Comparison of ENCODE assay signal across 28 cellular contexts in the genomic region with DNA sequence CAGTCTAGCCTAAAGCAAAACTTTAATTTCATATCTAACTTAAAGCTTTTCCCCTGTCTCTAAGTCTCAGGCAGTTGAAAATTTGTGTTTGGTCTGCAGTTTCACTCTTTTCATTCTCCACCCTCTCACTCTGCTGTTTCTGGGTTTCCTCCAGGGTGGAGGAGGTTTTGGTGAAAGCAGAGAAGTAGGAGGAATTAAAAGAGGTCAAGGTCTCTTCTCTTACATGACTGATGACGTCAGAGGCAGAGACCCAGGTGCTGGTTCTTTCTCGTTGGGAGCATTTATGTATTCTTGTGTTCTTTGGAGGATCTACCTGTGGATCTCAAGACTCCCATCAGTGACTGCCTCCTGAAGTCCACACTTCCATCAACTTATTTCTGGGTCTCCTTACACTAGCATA. TPM values are rescaled to one million over a fixed set of nuclear protein-coding genes. Genes with fewer than 3 reads are reported as not detected.
A peak's percentile ranks its signal among the peaks of the same experiment; 100 is the strongest.
DNase-seq lines count a peak whose midpoint lies in the region; ATAC-seq, FAIRE-seq and TF ChIP-seq lines count a peak whose summit lies in the region.
"Had no signal": no experiment of that assay in that cellular context is flagged by ENCODE, and none has a peak within 500 bp of the region (broad histone marks: within the 10 kb centered on the region; RNA-seq: fewer than 3 reads in every experiment).

No MANE protein-coding gene starts in this region.

- H3K9ac ChIP-seq in HepG2 (ENCODE audit: insufficient read depth, low read depth, low read length) (no peak overlapping the region), MM.1S (ENCODE audit: low read length) (no peak overlapping the region)
- H3K9ac ChIP-seq: BLaER1 had no signal

- H3K4me1 Mint-ChIP-seq in T-helper 17 cell: peaks cover 28% of the 10 kb centered on the region

- TF ChIP-seq POLR2A in HepG2 (IDR thresholded peaks at IDR 0.05; ENCODE audit: insufficient read depth in 1 of 2, low read depth in 2 of 2, low read length in 2 of 2): no peak
- TF ChIP-seq POLR2A in right lobe of liver (IDR thresholded peaks at IDR 0.05): no peak

- no peaks in the 10 kb centered on the region for H3K27me3 Mint-ChIP-seq in T-helper 17 cell
- H3K27me3 Mint-ChIP-seq: CD4-positive, alpha-beta memory T cell; CD4-positive, CD25-positive, alpha-beta regulatory T cell had no signal

- DNase-seq in HepG2 (ENCODE audit: low spot score) (no peak), right lobe of liver (no peak), MM.1S (peak; percentile 53), T-helper 17 cell (no peak), foreskin fibroblast (no peak), HuH-7.5 (ENCODE audit: low spot score) (no peak)
- DNase-seq: 8988T; ACHN; BE2C; C1 segment of cervical spinal cord; CD4-positive, alpha-beta memory T cell; CD4-positive, CD25-positive, alpha-beta regulatory T cell; CD8-positive, alpha-beta memory T cell; COR-L47; DMS 273 treated with DMSO at 0.1 percent for 48 hours; DMS153; DMS53; DMS79; DND-41; EL; GDM1 had no signal

- CTCF ChIA-PET in HepG2 (lab: Yijun Ruan, JAX; ENCODE audit: low intra/inter-chr PET ratio, low total read pairs): no interaction called here

- no peak for ATAC-seq in HepG2
- ATAC-seq in right lobe of liver: no peak
- ATAC-seq in T-helper 17 cell: no peak
- ATAC-seq in HG02840 (IDR thresholded peaks at IDR 0.05; ENCODE audit: low FRiP score, unreplicated experiment): no peak
- ATAC-seq: GM12878 had no signal

- POLR2A ChIA-PET in HepG2 (lab: Yijun Ruan, JAX): no interaction called here

- H3K27ac ChIP-seq in HepG2 (ENCODE audit: extremely low read length, insufficient read depth, low read length) (no peak overlapping the region), right lobe of liver (no peak overlapping the region), MM.1S (ENCODE audit: low read length) (no peak overlapping the region; the same call in 1 of the 2 replicates)
- H3K27ac ChIP-seq: BLaER1 had no signal

- H3K36me3 Mint-ChIP-seq in T-helper 17 cell (ENCODE audit: low read depth): peaks cover 2% of the 10 kb centered on the region

- 16% methylated on average over 2 of the region's 2 CpGs for WGBS in HepG2 (ENCODE audit: low lambda C conversion rate)
- 53% methylated on average over 2 of the region's 2 CpGs for WGBS in right lobe of liver (ENCODE audit: insufficient coverage, low coverage, low lambda C conversion rate, missing lambda C conversion rate)

- H3K79me2 ChIP-seq in HepG2 (ENCODE audit: insufficient read depth, low read length) (peaks cover 24% of the 10 kb centered on the region), MM.1S (ENCODE audit: low read length) (peaks cover 27% of the 10 kb centered on the region)

- TF ChIP-seq EP300 in HepG2 (IDR thresholded peaks at IDR 0.05; ENCODE audit: low read depth in 2 of 2, low read length in 2 of 2) (no peak), HepG2 (CRISPR knock-in tag; IDR thresholded peaks at IDR 0.05; ENCODE audit: borderline replicate concordance) (no peak)

- peaks cover 15% of the 10 kb centered on the region for H4K20me1 ChIP-seq in HepG2 (ENCODE audit: insufficient read depth, low read length)
- H4K20me1 ChIP-seq in MM.1S (ENCODE audit: insufficient read depth, low read length): peaks cover 6% of the 10 kb centered on the region; the same call in 1 of the 2 replicates

- H3K4me3 Mint-ChIP-seq in T-helper 17 cell: peak overlapping the region; percentile 15
- H3K4me3 Mint-ChIP-seq: CD14-positive monocyte had no signal

- H3K4me3 ChIP-seq in HepG2 (replicated peaks in 1 of 3; ENCODE audit: insufficient read depth in 1 of 3, low read depth in 2 of 3, low read length in 3 of 3) (no peak overlapping the region), right lobe of liver (no peak overlapping the region), MM.1S (ENCODE audit: low read length) (no peak overlapping the region), foreskin fibroblast (ENCODE audit: low read depth in 1 of 2, low read length in 2 of 2) (no peak overlapping the region)
- H3K4me3 ChIP-seq: BLaER1, GM12878 had no signal

- TF ChIP-seq CTCF in HepG2 (CRISPR knock-in tag; IDR thresholded peaks at IDR 0.05) (no peak), right lobe of liver (IDR thresholded peaks at IDR 0.05) (no peak), MM.1S (IDR thresholded peaks at IDR 0.05; ENCODE audit: low read length) (no peak), foreskin fibroblast (IDR thresholded peaks at IDR 0.05; ENCODE audit: low read depth, low read length) (no peak)

- no TSS peak for BruUV-seq in HepG2 (replicated peaks; lab: Mats Ljungman, UMichigan)

- H3K9me3 ChIP-seq in HepG2 (ENCODE audit: low read length) (no peaks in the 10 kb centered on the region), right lobe of liver (no peaks in the 10 kb centered on the region), MM.1S (replicated peaks; ENCODE audit: insufficient read depth, low read length) (no peaks in the 10 kb centered on the region), T-helper 17 cell (ENCODE audit: control insufficient read depth, low read length, poor library complexity, severe bottlenecking) (no peaks in the 10 kb centered on the region)
- H3K9me3 ChIP-seq: BE2C had no signal

- H3K27me3 ChIP-seq in HepG2 (ENCODE audit: control insufficient read depth in 1 of 2, insufficient read depth in 2 of 2, low read length in 2 of 2): no peaks in the 10 kb centered on the region
- no peaks in the 10 kb centered on the region for H3K27me3 ChIP-seq in right lobe of liver
- H3K27me3 ChIP-seq in MM.1S (replicated peaks; ENCODE audit: insufficient read depth, low read length): no peaks in the 10 kb centered on the region
- H3K27me3 ChIP-seq: BE2C, BLaER1 had no signal

- no peak overlapping the region for H3K4me2 ChIP-seq in HepG2 (ENCODE audit: low read depth, low read length)
- H3K4me2 ChIP-seq in MM.1S (ENCODE audit: low read depth, low read length): peak overlapping the region; percentile 33; the same call in 1 of the 2 replicates
- H3K4me2 ChIP-seq: BLaER1 had no signal

- H3F3A ChIP-seq in MM.1S (ENCODE audit: insufficient read depth, low read length): peaks cover 14% of the 10 kb centered on the region

- H3K9me2 ChIP-seq in MM.1S (replicated peaks; ENCODE audit: insufficient read depth, low read length): no peaks in the 10 kb centered on the region

- peak overlapping the region; percentile 37 for H3K27ac Mint-ChIP-seq in T-helper 17 cell
- H3K27ac Mint-ChIP-seq: CD4-positive, CD25-positive, alpha-beta regulatory T cell had no signal

- no peak for TF ChIP-seq RAD21 in HepG2 (CRISPR knock-in tag; IDR thresholded peaks at IDR 0.05)

- no peak overlapping the region for H2AFZ ChIP-seq in HepG2 (ENCODE audit: low read length)
- no peak overlapping the region for H2AFZ ChIP-seq in MM.1S (ENCODE audit: low read length)

- H3K36me3 ChIP-seq in HepG2 (replicated peaks in 1 of 2; ENCODE audit: control insufficient read depth in 1 of 2, insufficient read depth in 2 of 2, low read length in 2 of 2): no peaks in the 10 kb centered on the region; a peak in 1 of 5 replicates
- H3K36me3 ChIP-seq in right lobe of liver: peaks cover 0 to under 1% (median 0%) of the 10 kb centered on the region in 4 donors
- peaks cover 1% of the 10 kb centered on the region; the same call in 1 of the 2 replicates for H3K36me3 ChIP-seq in MM.1S (replicated peaks; ENCODE audit: insufficient read depth, low read length)
- H3K36me3 ChIP-seq: BE2C had no signal

- in situ Hi-C loops in HepG2 (cut with HindIII; ENCODE audit: extremely low pct_ligation_motif_present, low pct_unique_long_range_greater_than_20kb): no loop called here

- intact Hi-C loops in HepG2 (cut with micrococcal nuclease; ENCODE audit: unreplicated experiment): no loop called here
- intact Hi-C loops in right lobe of liver (cut with DNase I): no loop called here

- FAIRE-seq in HepG2 (lab: Jason Lieb, UNC): no peak
- FAIRE-seq: A204.1, GM12878, GM12892, GM18507 had no signal

- H3K4me1 ChIP-seq in HepG2 (ENCODE audit: insufficient read depth, low read length) (peaks cover 49% of the 10 kb centered on the region), right lobe of liver (peaks cover 0 to 17% (median 7%) of the 10 kb centered on the region in 4 donors), MM.1S (ENCODE audit: low read length) (peaks cover 19% of the 10 kb centered on the region)
- H3K4me1 ChIP-seq: BE2C had no signal

RNA-seq across cellular contexts. Expression of gene PSMD11, which starts 2.4 kb away (rescaled TPM):
- total RNA-seq in HepG2 (2016; rRNA removed; fragmentation: Illumina TruSeq; extraction: Trizol): 152 and 233 TPM in 2 replicates
- 29.1 and 33.4 TPM in 2 replicates for total RNA-seq in HepG2 (2016; cell fraction: cytosol; rRNA removed; fragmentation: Illumina TruSeq; extraction: Trizol; ENCODE audit: low read depth)
- total RNA-seq in HepG2 (2016; cell fraction: insoluble cytoplasmic fraction; rRNA removed; fragmentation: Illumina TruSeq; extraction: Trizol): 171 and 231 TPM in 2 replicates
- 55.8 and 64.2 TPM in 2 replicates for total RNA-seq in HepG2 (2016; cell fraction: membrane; rRNA removed; fragmentation: Illumina TruSeq; extraction: Trizol)
- total RNA-seq in HepG2 (2016; cell fraction: nucleus; rRNA removed; fragmentation: Illumina TruSeq; extraction: Trizol): 97.0 and 99.3 TPM in 2 replicates
- polyA plus RNA-seq in HepG2 (2011; rRNA removed): 64.2 and 69.8 TPM in 2 replicates
- 43.9 and 49.0 TPM in 2 replicates for polyA plus RNA-seq in HepG2 (2011; cell fraction: cytosol; rRNA removed)
- polyA plus RNA-seq in HepG2 (2011; cell fraction: nucleus; rRNA removed): 28.9 and 39.9 TPM in 2 replicates
- polyA plus RNA-seq in HepG2 (2012): 87.5 and 91.8 TPM in 2 replicates
- polyA plus RNA-seq in HepG2 (2016; cell fraction: cytosol; fragmentation: Illumina TruSeq; extraction: Trizol; ENCODE audit: low read depth): 21.5 TPM in 2 replicates
- 239 and 241 TPM in 2 replicates for polyA plus RNA-seq in HepG2 (2016; cell fraction: insoluble cytoplasmic fraction; fragmentation: Illumina TruSeq; extraction: Trizol; ENCODE audit: low read depth)
- polyA plus RNA-seq in HepG2 (2016; cell fraction: membrane; fragmentation: Illumina TruSeq; extraction: Trizol; ENCODE audit: low read depth): 30.8 and 34.3 TPM in 2 replicates
- polyA plus RNA-seq in HepG2 (2016; cell fraction: nucleus; fragmentation: Illumina TruSeq; extraction: Trizol; ENCODE audit: insufficient read depth, low read depth): 123 and 137 TPM in 2 replicates
- polyA minus RNA-seq in HepG2 (2011; rRNA and poly(A)+ RNA removed; ENCODE audit: low replicate concordance): 77.9 and 189 TPM in 2 replicates
- 61.4 and 62.0 TPM in 2 replicates for polyA minus RNA-seq in HepG2 (2011; cell fraction: cytosol; rRNA and poly(A)+ RNA removed)
- 91.0 and 95.6 TPM in 2 replicates for polyA minus RNA-seq in HepG2 (2011; cell fraction: nucleus; rRNA and poly(A)+ RNA removed)
- total RNA-seq in right lobe of liver: 10 to 100 TPM; 45.7 to 61.3 (median 51.6) TPM
- total RNA-seq in T-helper 17 cell: 10 to 100 TPM; 66.1 to 81.7 TPM

RNA-seq across cellular contexts. Expression of gene CDK5R1, which starts 44.9 kb away (rescaled TPM):
- total RNA-seq in HepG2 (2016; rRNA removed; fragmentation: Illumina TruSeq; extraction: Trizol): 2.5 and 3.9 TPM in 2 replicates
- 0.71 TPM in 2 replicates for total RNA-seq in HepG2 (2016; cell fraction: cytosol; rRNA removed; fragmentation: Illumina TruSeq; extraction: Trizol; ENCODE audit: low read depth)
- 2.2 and 3.5 TPM in 2 replicates for total RNA-seq in HepG2 (2016; cell fraction: insoluble cytoplasmic fraction; rRNA removed; fragmentation: Illumina TruSeq; extraction: Trizol)
- total RNA-seq in HepG2 (2016; cell fraction: membrane; rRNA removed; fragmentation: Illumina TruSeq; extraction: Trizol): 2.5 and 3.2 TPM in 2 replicates
- total RNA-seq in HepG2 (2016; cell fraction: nucleus; rRNA removed; fragmentation: Illumina TruSeq; extraction: Trizol): 4.4 and 5.2 TPM in 2 replicates
- polyA plus RNA-seq in HepG2 (2011; rRNA removed): 1.1 and 1.4 TPM in 2 replicates
- 1.0 and 1.1 TPM in 2 replicates for polyA plus RNA-seq in HepG2 (2011; cell fraction: cytosol; rRNA removed)
- polyA plus RNA-seq in HepG2 (2011; cell fraction: nucleus; rRNA removed): 3.4 and 3.9 TPM in 2 replicates
- polyA plus RNA-seq in HepG2 (2012): 2.0 and 2.1 TPM in 2 replicates
- polyA plus RNA-seq in HepG2 (2016; cell fraction: cytosol; fragmentation: Illumina TruSeq; extraction: Trizol; ENCODE audit: low read depth): 0.42 and 0.75 TPM in 2 replicates
- polyA plus RNA-seq in HepG2 (2016; cell fraction: insoluble cytoplasmic fraction; fragmentation: Illumina TruSeq; extraction: Trizol; ENCODE audit: low read depth): 2.5 and 3.0 TPM in 2 replicates
- 1.6 and 1.9 TPM in 2 replicates for polyA plus RNA-seq in HepG2 (2016; cell fraction: membrane; fragmentation: Illumina TruSeq; extraction: Trizol; ENCODE audit: low read depth)
- 8.0 and 8.4 TPM in 2 replicates for polyA plus RNA-seq in HepG2 (2016; cell fraction: nucleus; fragmentation: Illumina TruSeq; extraction: Trizol; ENCODE audit: insufficient read depth, low read depth)
- 0.37 and 4.7 TPM in 2 replicates for polyA minus RNA-seq in HepG2 (2011; rRNA and poly(A)+ RNA removed; ENCODE audit: low replicate concordance)
- 1.1 and 1.7 TPM in 2 replicates for polyA minus RNA-seq in HepG2 (2011; cell fraction: cytosol; rRNA and poly(A)+ RNA removed)
- 2.4 and 2.6 TPM in 2 replicates for polyA minus RNA-seq in HepG2 (2011; cell fraction: nucleus; rRNA and poly(A)+ RNA removed)
- under 1 TPM; 0.37 to 0.90 (median 0.48) TPM for total RNA-seq in right lobe of liver
- 1 to 10 TPM; 8.0 to 8.2 TPM for total RNA-seq in T-helper 17 cell
